13 cellular contexts compared by ENCODE assay signal in the genomic region with DNA sequence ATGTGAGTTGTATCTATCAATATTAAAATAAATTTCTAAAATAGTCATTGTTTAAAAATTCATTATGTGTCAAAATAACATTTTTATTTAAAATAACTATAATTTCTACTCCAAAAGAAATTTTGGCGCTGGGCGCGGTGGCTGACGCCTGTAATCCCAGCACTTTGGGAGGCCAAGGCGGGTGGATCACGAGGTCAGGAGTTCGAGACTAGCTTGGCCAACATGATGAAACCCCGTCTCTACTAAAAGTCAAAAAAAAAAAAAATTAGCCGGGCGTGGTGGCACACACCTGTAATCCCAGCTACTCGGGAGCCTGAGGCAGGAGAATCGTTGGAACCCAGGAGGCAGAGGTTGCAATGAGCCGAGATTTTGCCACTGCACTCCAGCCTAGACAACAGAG. TPM values are rescaled to one million over a fixed set of nuclear protein-coding genes. Genes with fewer than 3 reads are reported as not detected.
DNase-seq lines count a peak whose midpoint lies in the region; ATAC-seq and TF ChIP-seq lines count a peak whose summit lies in the region.
"Not testable (repeated sequence)": the region's sequence is repeated elsewhere in the genome, so short reads cannot be mapped to it uniquely, and the experiment has no call there.
"Had no signal": no experiment of that assay in that cellular context is flagged by ENCODE, and none has a peak within 500 bp of the region (broad histone marks: within the 10 kb centered on the region; RNA-seq: fewer than 3 reads in every experiment).

No MANE protein-coding gene starts in this region.

- not testable (repeated sequence) for H4K20me1 ChIP-seq in DOHH2 (ENCODE audit: control insufficient read depth, insufficient read depth, low read depth, low read length); OCI-LY1 (ENCODE audit: insufficient read depth, low read length); SU-DHL-6 (ENCODE audit: low read depth, low read length)

- H3K9me3 Mint-ChIP-seq in memory B cell, type B pancreatic cell: not testable (repeated sequence)

- H3K36me3 Mint-ChIP-seq in memory B cell, result peaks cover 35% of the 10 kb centered on the region
- H3K36me3 Mint-ChIP-seq in type B pancreatic cell, result peaks cover 22% of the 10 kb centered on the region

- peak overlapping the region; percentile 99 for H3K4me2 ChIP-seq in DOHH2 (ENCODE audit: low read length)
- peak overlapping the region; percentile 64 for H3K4me2 ChIP-seq in OCI-LY1 (ENCODE audit: low read length)
- H3K4me2 ChIP-seq in SU-DHL-6 (ENCODE audit: low read depth, low read length, poor library complexity, severe bottlenecking), result peak overlapping the region; percentile 85

- H3K4me3 ChIP-seq in DOHH2 (ENCODE audit: low read length), result peak overlapping the region; percentile 85
- H3K4me3 ChIP-seq in OCI-LY1 (ENCODE audit: low read depth, low read length, poor library complexity, severe bottlenecking); SU-DHL-6 (ENCODE audit: insufficient read depth, low read length, poor library complexity, severe bottlenecking); colonic mucosa; spleen: not testable (repeated sequence)

- intact Hi-C loops in colonic mucosa (cut with DNase I), result loop anchor here (10.0 kb wide), 1 partner anchor 101 kb away; no protein-coding TSS in a partner anchor
- intact Hi-C loops in spleen (cut with DNase I; ENCODE audit: low total_unique reads), result not testable (repeated sequence)

- H3K9me2 ChIP-seq in DOHH2 (replicated peaks; ENCODE audit: control insufficient read depth, low read length); OCI-LY1 (ENCODE audit: low read depth, low read length); SU-DHL-6 (replicated peaks; ENCODE audit: insufficient read depth, low read length): not testable (repeated sequence)

- H3K4me1 Mint-ChIP-seq in memory B cell, result peaks cover 43% of the 10 kb centered on the region
- H3K4me1 Mint-ChIP-seq in type B pancreatic cell (ENCODE audit: unreplicated experiment), result not testable (repeated sequence)

- H2AFZ ChIP-seq in OCI-LY1 (ENCODE audit: low read length); SU-DHL-6 (ENCODE audit: low read depth, low read length, severe bottlenecking): not testable (repeated sequence)

- peak overlapping the region; percentile 72 for H3K4me3 Mint-ChIP-seq in memory B cell
- H3K4me3 Mint-ChIP-seq in type B pancreatic cell, result not testable (repeated sequence)

- H3F3A ChIP-seq in DOHH2 (ENCODE audit: control insufficient read depth, insufficient read depth) (peaks cover 56% of the 10 kb centered on the region), SU-DHL-6 (ENCODE audit: insufficient read depth) (peaks cover 65% of the 10 kb centered on the region)
- H3F3A ChIP-seq in OCI-LY1 (ENCODE audit: insufficient read depth, low read length), result not testable (repeated sequence)

- peaks cover 64% of the 10 kb centered on the region for H3K4me1 ChIP-seq in DOHH2 (ENCODE audit: control insufficient read depth, low read length)
- H3K4me1 ChIP-seq in OCI-LY1 (ENCODE audit: insufficient read depth, low read length, severe bottlenecking), result peaks cover 52% of the 10 kb centered on the region
- not testable (repeated sequence) for H3K4me1 ChIP-seq in colonic mucosa
- H3K4me1 ChIP-seq in spleen, result peaks cover 0 to 65% (median 49%) of the 10 kb centered on the region in 6 donors

- H3K27ac Mint-ChIP-seq in memory B cell, result peak overlapping the region; percentile 98
- not testable (repeated sequence) for H3K27ac Mint-ChIP-seq in type B pancreatic cell

- peaks cover 34% of the 10 kb centered on the region for H3K79me2 ChIP-seq in DOHH2 (ENCODE audit: control insufficient read depth, low read length)
- H3K79me2 ChIP-seq in OCI-LY1 (ENCODE audit: insufficient read depth, low read length); SU-DHL-6 (ENCODE audit: insufficient read depth, low read length): not testable (repeated sequence)

- H3K27me3 Mint-ChIP-seq in memory B cell, type B pancreatic cell: not testable (repeated sequence)

- WGBS in spleen, 5 donors, result 77 to 90% (median 85%) methylated on average over 13 of the region's 13 CpGs

- H3K9me3 ChIP-seq in DOHH2 (ENCODE audit: control insufficient read depth, insufficient read depth, low read length); OCI-LY1 (ENCODE audit: low read length); SU-DHL-6 (ENCODE audit: insufficient read depth, low read length); colonic mucosa: not testable (repeated sequence)
- peaks cover 0 to 24% (median 18%) of the 10 kb centered on the region in 8 donors for H3K9me3 ChIP-seq in spleen

- not testable (repeated sequence) for H3K9ac ChIP-seq in OCI-LY1 (ENCODE audit: low read length); colonic mucosa (ENCODE audit: low read depth in 2 of 2, low read length in 2 of 2)
- H3K9ac ChIP-seq in SU-DHL-6 (ENCODE audit: low read length), result peak overlapping the region; percentile 57

- DNase-seq in colonic mucosa, result peak; percentile 5
- not testable (repeated sequence) for DNase-seq in memory B cell (ENCODE audit: low spot score in 2 of 2); spleen
- DNase-seq in type B pancreatic cell (ENCODE audit: extremely low spot score, unreplicated experiment), result peak; percentile 16

- peaks cover 43% of the 10 kb centered on the region for H3K36me3 ChIP-seq in DOHH2 (ENCODE audit: control insufficient read depth, low read length)
- peaks cover 14% of the 10 kb centered on the region; the same call in 1 of the 2 replicates for H3K36me3 ChIP-seq in OCI-LY1 (ENCODE audit: insufficient read depth, low read length)
- H3K36me3 ChIP-seq in SU-DHL-6 (ENCODE audit: low read length); colonic mucosa: not testable (repeated sequence)
- peaks cover 0 to 25% (median 3%) of the 10 kb centered on the region in 6 donors for H3K36me3 ChIP-seq in spleen

- not testable (repeated sequence) for TF ChIP-seq CTCF in DOHH2 (IDR thresholded peaks at IDR 0.05; ENCODE audit: low read depth, low read length, poor library complexity, severe bottlenecking); OCI-LY1 (IDR thresholded peaks at IDR 0.05; ENCODE audit: low read length); SU-DHL-6 (IDR thresholded peaks at IDR 0.05; ENCODE audit: insufficient read depth, low read length, poor library complexity, severe bottlenecking); colonic mucosa (IDR thresholded peaks at IDR 0.05); spleen (IDR thresholded peaks at IDR 0.05 in 8 of 11, conservative IDR thresholded peaks at IDR 0.05 in 3 of 11); type B pancreatic cell (conservative IDR thresholded peaks at IDR 0.05)

- H3K27ac ChIP-seq in DOHH2 (ENCODE audit: low read depth, low read length) (peak overlapping the region; percentile 97), OCI-LY1 (ENCODE audit: low read depth, low read length, poor library complexity, severe bottlenecking) (peak overlapping the region; percentile 96), SU-DHL-6 (ENCODE audit: low read depth, low read length) (peak overlapping the region; percentile 97), spleen (peak overlapping the region in 7 of 8 donors; percentile 52 to 95 (median 87))
- not testable (repeated sequence) for H3K27ac ChIP-seq in colonic mucosa

- not testable (repeated sequence) for TF ChIP-seq POLR2A in spleen (IDR thresholded peaks at IDR 0.05)

- H3K27me3 ChIP-seq in DOHH2 (ENCODE audit: control insufficient read depth, low read length); OCI-LY1 (ENCODE audit: insufficient read depth, low read length); SU-DHL-6 (ENCODE audit: low read length); colonic mucosa; spleen (replicated peaks in 1 of 7): not testable (repeated sequence)

- peak; percentile 3 for ATAC-seq in memory B cell (ENCODE audit: low read depth)

RNA-seq across cellular contexts. Expression of gene SLC6A16, which starts 0.8 kb away (rescaled TPM):
- total RNA-seq in colonic mucosa (under 1 TPM; 0.17 to 0.82 TPM), spleen (1 to 10 TPM; 2.1 to 6.9 (median 5.0) TPM), type B pancreatic cell (ENCODE audit: low replicate concordance) (0.31 and 3.5 TPM in 2 replicates)
- polyA plus RNA-seq in spleen, result 1 to 10 TPM; 2.7 to 5.0 (median 2.7) TPM
- total RNA-seq: A172, Daoy, HT-29 had no signal

RNA-seq across cellular contexts. Expression of gene CD37, which starts 9.4 kb away (rescaled TPM):
- total RNA-seq in colonic mucosa (1 to 10 TPM; 7.4 to 8.6 TPM), spleen (100 to 1,000 TPM; 297 to 516 (median 398) TPM), type B pancreatic cell (ENCODE audit: low replicate concordance) (not detected in 2 replicates)
- 100 to 1,000 TPM; 401 to 452 (median 405) TPM for polyA plus RNA-seq in spleen
- total RNA-seq: A172, Caco-2, Daoy, GM23338, HT-29 had no signal

RNA-seq across cellular contexts. Expression of gene TEAD2, which starts 36.5 kb away (rescaled TPM):
- total RNA-seq in colonic mucosa (10 to 100 TPM; 17.0 to 17.7 TPM), spleen (10 to 100 TPM in 6 of 7 donors, 1 to 10 TPM in 1; 8.9 to 24.7 (median 15.8) TPM), type B pancreatic cell (ENCODE audit: low replicate concordance) (28.9 and 116 TPM in 2 replicates)
- polyA plus RNA-seq in spleen, result 1 to 10 TPM; 5.8 to 8.4 (median 5.8) TPM
- total RNA-seq: CD4-positive, alpha-beta T cell had no signal

RNA-seq across cellular contexts. Expression of gene DKKL1, which starts 37.9 kb away (rescaled TPM):
- not detected for total RNA-seq in colonic mucosa
- under 1 TPM in 2 of 7 donors, not detected in 5; 0.57 to 0.79 TPM for total RNA-seq in spleen
- 1 to 10 TPM in 1 of 3 donors, under 1 TPM in 1, not detected in 1; 0.57 to 1.1 TPM for polyA plus RNA-seq in spleen
- total RNA-seq in type B pancreatic cell (ENCODE audit: low replicate concordance), result 0.90 and 9.4 TPM in 2 replicates
- total RNA-seq: Caco-2; CD4-positive, alpha-beta T cell had no signal

Comparison
In these comparisons a context has a peak if more than half of its experiments do, and no peak if none do; other contexts are left out.
1. RNA of gene CD37, which starts 9.4 kb away (total RNA-seq): 297 to 516 TPM in spleen; 7.4 to 8.6 TPM in colonic mucosa and not detected in type B pancreatic cell; every median in the first group is over 10 times any median in the second.
2. Peak in every context shown above with its lines, with median percentiles within 50 percentile points of each other: H3K4me2 ChIP-seq.